Comparison of ENCODE assay signal across 9 cellular contexts in the genomic region with DNA sequence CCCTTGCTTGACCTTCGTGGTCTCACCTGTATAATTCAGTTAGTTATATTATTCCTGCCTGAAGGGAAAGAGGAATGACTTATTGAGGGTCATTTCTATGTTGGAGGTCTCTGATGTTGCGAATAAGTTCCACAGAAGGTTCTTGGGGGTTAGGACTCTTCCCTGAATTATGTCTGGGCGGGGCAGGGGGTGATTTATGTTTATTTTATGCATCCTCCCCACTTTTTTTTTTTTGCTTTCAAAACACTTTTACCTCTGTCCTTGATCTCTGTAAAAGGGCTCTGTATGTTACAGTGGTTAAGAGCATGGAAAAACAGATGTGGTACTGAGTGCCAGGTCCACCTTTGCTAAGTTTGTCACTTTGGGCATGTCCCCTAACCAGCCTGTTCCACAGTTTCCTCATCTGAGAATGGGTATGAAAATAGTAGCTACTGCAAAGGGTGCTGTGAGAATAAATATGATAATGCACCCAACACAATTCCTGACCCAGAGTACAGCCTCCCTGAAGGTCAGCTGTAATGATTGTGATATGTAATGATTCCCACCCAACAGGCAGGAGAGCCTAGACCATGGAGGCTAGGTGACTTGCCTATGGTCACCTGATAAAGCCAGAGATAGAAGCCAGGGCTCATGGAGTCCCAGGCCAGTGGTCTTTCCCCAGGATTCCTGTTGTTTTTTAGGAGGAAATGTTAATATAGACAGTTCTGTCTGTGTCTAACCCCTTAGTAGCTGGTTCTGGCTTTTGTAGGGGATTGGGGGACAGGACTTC. TPM values are rescaled to one million over a fixed set of nuclear protein-coding genes. Genes with fewer than 3 reads are reported as not detected.
DNase-seq lines count a peak whose midpoint lies in the region; ATAC-seq and TF ChIP-seq lines count a peak whose summit lies in the region.
"Had no signal": no experiment of that assay in that cellular context is flagged by ENCODE, and none has a peak within 500 bp of the region (broad histone marks: within the 10 kb centered on the region; RNA-seq: fewer than 3 reads in every experiment).

No MANE protein-coding gene starts in this region.

- H3K9me3 ChIP-seq in duodenal mucosa (ENCODE audit: control insufficient read depth in 1 of 2, low read length in 2 of 2) = no peaks in the 10 kb centered on the region
- no peaks in the 10 kb centered on the region for H3K9me3 ChIP-seq in gastrocnemius medialis
- H3K9me3 ChIP-seq: pancreas had no signal

- H3K27ac ChIP-seq in duodenal mucosa (ENCODE audit: low read depth, low read length) (peak overlapping the region; percentile 24), gastrocnemius medialis (peak overlapping the region; percentile 87 to 99 (median 94))

- DNase-seq in GM12864 (ENCODE audit: low read depth) (no peak), NB4 (ENCODE audit: low read depth) (no peak), gastrocnemius medialis (no peak), NCI-H1048 (lab: John Stamatoyannopoulos, UW) (no peak), iPS-NIHi7 (ENCODE audit: extremely low spot score) (no peak)
- DNase-seq: dorsolateral prefrontal cortex, pancreas had no signal

- peak overlapping the region; percentile 33 for H3K4me3 ChIP-seq in GM12864 (ENCODE audit: low read depth, low read length)
- peak overlapping the region; percentile 61 for H3K4me3 ChIP-seq in NB4 (ENCODE audit: low read depth, low read length)
- peak overlapping the region; percentile 53 to 60 for H3K4me3 ChIP-seq in duodenal mucosa (ENCODE audit: low read depth in 1 of 2, low read length in 2 of 2)
- H3K4me3 ChIP-seq in gastrocnemius medialis = no peak overlapping the region
- H3K4me3 ChIP-seq: dorsolateral prefrontal cortex had no signal

- peaks cover 19 to 22% of the 10 kb centered on the region in 2 donors for H3K36me3 ChIP-seq in duodenal mucosa (ENCODE audit: control insufficient read depth in 1 of 2, insufficient read depth in 2 of 2, low read length in 2 of 2)
- H3K36me3 ChIP-seq in gastrocnemius medialis = no peaks in the 10 kb centered on the region
- H3K36me3 ChIP-seq: pancreas had no signal

- peak overlapping the region; percentile 67 to 78 for H3K9ac ChIP-seq in duodenal mucosa (ENCODE audit: low read depth in 1 of 2, low read length in 2 of 2)

- H3K27me3 ChIP-seq in duodenal mucosa (ENCODE audit: control insufficient read depth in 1 of 2, insufficient read depth in 2 of 2, low read length in 2 of 2) (no peaks in the 10 kb centered on the region), gastrocnemius medialis (no peaks in the 10 kb centered on the region)
- H3K27me3 ChIP-seq: dorsolateral prefrontal cortex, pancreas had no signal

- ATAC-seq in gastrocnemius medialis (no peak), GM18498 (IDR thresholded peaks at IDR 0.05; ENCODE audit: unreplicated experiment) (no peak)
- ATAC-seq: pancreas had no signal

- no peak for TF ChIP-seq CTCF in GM12864 (IDR thresholded peaks at IDR 0.05; ENCODE audit: low read depth, low read length, missing control alignments)
- no peak for TF ChIP-seq CTCF in NB4 (IDR thresholded peaks at IDR 0.05; ENCODE audit: low read depth, low read length)
- TF ChIP-seq CTCF in gastrocnemius medialis (IDR thresholded peaks at IDR 0.05 in 4 of 5, conservative IDR thresholded peaks at IDR 0.05 in 1 of 5) = no peak

- intact Hi-C loops in gastrocnemius medialis (cut with DNase I; ENCODE audit: low total_unique reads) = loop anchor here (2.0 kb wide), 1 partner anchor 26 kb away; no protein-coding TSS in a partner anchor

- no peak for TF ChIP-seq POLR2A in NB4 (IDR thresholded peaks at IDR 0.05; ENCODE audit: extremely low read depth, insufficient read length)
- no peak for TF ChIP-seq POLR2A in gastrocnemius medialis (IDR thresholded peaks at IDR 0.05)

- peaks cover 95 to 98% of the 10 kb centered on the region in 2 donors for H3K4me1 ChIP-seq in duodenal mucosa (ENCODE audit: control insufficient read depth in 1 of 2, insufficient read depth in 2 of 2, low read length in 2 of 2)
- H3K4me1 ChIP-seq in gastrocnemius medialis = peaks cover 98 to 99% of the 10 kb centered on the region in 2 donors

- in situ Hi-C loops in gastrocnemius medialis (cut with MboI; ENCODE audit: low sequenced_read_pairs in 4 of 4) = loop anchor here in 3 of 4 donors (5.0 to 10.0 kb wide), 3 partner anchors 63 to 73 kb away; partner anchors contain the start of gene IRF1 (in 1 of the 3)

RNA-seq across cellular contexts. Expression of gene SLC22A5, which starts 54.8 kb away (rescaled TPM):
- 100 to 1,000 TPM in 1 of 4 donors, 10 to 100 TPM in 3; 56.2 to 116 (median 79.2) TPM for total RNA-seq in gastrocnemius medialis

Comparison
In these comparisons a context has a peak if more than half of its experiments do, and no peak if none do; other contexts are left out.
1. H3K4me3 ChIP-seq: peak in GM12864 (single experiment), NB4 (single experiment) and duodenal mucosa (2 of 2); none in gastrocnemius medialis (0 of 4).